In genomic region chr7:68078311-68078710, GRCh38 we compare ENCODE assay signal across 33 cellular contexts.
"Had no signal": no experiment of that assay in that cellular context is flagged by ENCODE, and none has a peak within 500 bp of the region (broad histone marks: within the 10 kb centered on the region; RNA-seq: fewer than 3 reads in every experiment).

No MANE protein-coding gene starts in this region.

- H3K4me3 ChIP-seq: ascending aorta, cardiac muscle cell, colonic mucosa, esophagus squamous epithelium, heart right ventricle, neural progenitor cell, psoas muscle, sigmoid colon, thyroid gland had no signal

- DNase-seq: activated CD4-positive, alpha-beta memory T cell treated with anti-CD3 and anti-CD28 coated beads, Interleukin-2, amount 10 ng/mL, durations not matched to agents 7 days and 5 days; activated CD4-positive, alpha-beta T cell treated with anti-CD3 and anti-CD28 coated beads for 1 hour; activated CD4-positive, alpha-beta T cell treated with anti-CD3 and anti-CD28 coated beads, Interleukin-2, amount 10 ng/mL, durations not matched to agents 7 days and 5 days; activated CD8-positive, alpha-beta memory T cell treated with anti-CD3 and anti-CD28 coated beads, Interleukin-2, amount 50 U/mL, for 48 hours; activated gamma-delta T cell; activated naive CD4-positive, alpha-beta T cell treated with anti-CD3 and anti-CD28 coated beads, Interleukin-2, amount 10 ng/mL, durations not matched to agents 7 days and 5 days; activated naive CD8-positive, alpha-beta T cell treated with anti-CD3 and anti-CD28 coated beads, Interleukin-2, amount 10 ng/mL, durations not matched to agents 7 days and 5 days; activated T-cell treated with anti-CD3 and anti-CD28 coated beads, Interleukin-2, amount 50 U/mL, for 24 hours; cerebellar nuclear complex; colonic mucosa; effector CD8-positive, alpha-beta T cell; esophagus squamous epithelium; foreskin melanocyte; heart right ventricle; natural killer cell; occipital lobe; psoas muscle; sigmoid colon; small intestine; stimulated activated CD4-positive, alpha-beta T cell treated with anti-CD3 and anti-CD28 coated beads, Interleukin-1b, Interleukin-23, amount 100 ng/mL, for 48 hours; stimulated activated CD4-positive, alpha-beta T cell treated with anti-CD3 and anti-CD28 coated beads, Interleukin-4, amount 100 ng/mL, for 4 hours; stimulated activated CD8-positive, alpha-beta memory T cell treated with anti-CD3 and anti-CD28 coated beads, Interleukin-4, amount 100 ng/mL, for 48 hours; stimulated activated naive CD8-positive, alpha-beta T cell treated with anti-CD3 and anti-CD28 coated beads, Interleukin-15, amount 100 ng/mL, for 72 hours; substantia nigra; thyroid gland had no signal

- ATAC-seq: heart right ventricle; natural killer cell; psoas muscle; stimulated activated memory B cell treated with anti-CD40 and anti-IgM and Interleukin-4, amounts not matched to agents 10 μg/mL and 1 μg/mL and 100 μg/mL, for 72 hours; stimulated activated naive CD8-positive, alpha-beta T cell treated with anti-CD3 and anti-CD28 coated beads, Interleukin-15, amount 100 ng/mL, for 72 hours; WTC11 had no signal

- H3K9me3 ChIP-seq: colonic mucosa, psoas muscle, thyroid gland had no signal

- H3K27ac ChIP-seq: ascending aorta, cardiac muscle cell, colonic mucosa, epithelial cell of prostate, esophagus squamous epithelium, heart right ventricle, neural progenitor cell, parathyroid adenoma, psoas muscle, sigmoid colon, thyroid gland had no signal

- FAIRE-seq: endometrium, small intestine had no signal

- H3K4me1 ChIP-seq: ascending aorta, colonic mucosa, esophagus squamous epithelium, heart right ventricle, neural progenitor cell, parathyroid adenoma, psoas muscle, sigmoid colon, thyroid gland had no signal

- H3K4me2 ChIP-seq: neural progenitor cell had no signal
